In genomic region chr17:31499771-31500554, GRCh38 we compare ENCODE assay signal across 8 cellular contexts.
A peak's percentile ranks its signal among the peaks of the same experiment; 100 is the strongest.
DNase-seq lines count a peak whose midpoint lies in the region; ATAC-seq and TF ChIP-seq lines count a peak whose summit lies in the region.

No MANE protein-coding gene starts in this region.

- H3K27me3 ChIP-seq in dorsolateral prefrontal cortex (no peaks in the 10 kb centered on the region), esophagus muscularis mucosa (peaks cover 0 to 16% (median 0%) of the 10 kb centered on the region in 4 donors)

- TF ChIP-seq CTCF in dorsolateral prefrontal cortex (IDR thresholded peaks at IDR 0.05 in 54 of 56, conservative IDR thresholded peaks at IDR 0.05 in 2 of 56; ENCODE audit: low read depth in 1 of 56, partially characterized antibody in 56 of 56) (peak in 5 of 56 donors; percentile 7 to 17 (median 8)), esophagus muscularis mucosa (IDR thresholded peaks at IDR 0.05) (no peak)

- TF ChIP-seq POLR2A in esophagus muscularis mucosa (IDR thresholded peaks at IDR 0.05; ENCODE audit: low read depth), result no peak

- no peaks in the 10 kb centered on the region for H3K9me3 ChIP-seq in esophagus muscularis mucosa

- 34% methylated on average over 4 of the region's 11 CpGs for whole genome bisulfite sequencing in esophagus muscularis mucosa

- peak; percentile 81 for DNase-seq in Ammon's horn (ENCODE audit: low spot score)
- peak; percentile 89 for DNase-seq in M059J (ENCODE audit: low read depth)
- peak in 9 of 10 donors; percentile 64 to 80 (median 71) for DNase-seq in dorsolateral prefrontal cortex
- DNase-seq in midbrain (lab: John Stamatoyannopoulos, UW), result peak; percentile 77
- DNase-seq in esophagus muscularis mucosa (ENCODE audit: extremely low spot score), result no peak
- DNase-seq in NAMALWA (ENCODE audit: low spot score), result no peak

- H3K27ac ChIP-seq in dorsolateral prefrontal cortex (peak overlapping the region; percentile 4 to 93 (median 81)), esophagus muscularis mucosa (replicated peaks in 1 of 4) (no peak overlapping the region)

- no peak for TF ChIP-seq EP300 in esophagus muscularis mucosa (IDR thresholded peaks at IDR 0.05)

- ATAC-seq in GM21717 (IDR thresholded peaks at IDR 0.05; ENCODE audit: unreplicated experiment) (no peak), HG02610 (IDR thresholded peaks at IDR 0.05; ENCODE audit: unreplicated experiment) (no peak)

- H3K4me1 ChIP-seq in esophagus muscularis mucosa, result peaks cover 0 to 11% (median 6%) of the 10 kb centered on the region in 4 donors

- intact Hi-C loops in dorsolateral prefrontal cortex (cut with DNase I), result no loop called here
- intact Hi-C loops in esophagus muscularis mucosa (cut with DNase I), result no loop called here

- H3K4me3 ChIP-seq in dorsolateral prefrontal cortex (peak overlapping the region in 20 of 59 donors; percentile 2 to 45 (median 12)), esophagus muscularis mucosa (no peak overlapping the region)

- H3K36me3 ChIP-seq in esophagus muscularis mucosa, result no peaks in the 10 kb centered on the region

Comparison
In these comparisons a context has a peak if more than half of its experiments do, and no peak if none do; other contexts are left out.
1. DNase-seq: peak in Ammon's horn (single experiment), M059J (single experiment), dorsolateral prefrontal cortex (9 of 10) and midbrain (single experiment); none in esophagus muscularis mucosa (single experiment) and NAMALWA (single experiment).
2. H3K27ac ChIP-seq: peak in dorsolateral prefrontal cortex (59 of 59); none in esophagus muscularis mucosa (0 of 4).